ENCODE assay signal across 39 cellular contexts in genomic region chr2:187825-188224, GRCh38.
"Had no signal": no experiment of that assay in that cellular context is flagged by ENCODE, and none has a peak within 500 bp of the region (broad histone marks: within the 10 kb centered on the region; RNA-seq: fewer than 3 reads in every experiment).

No MANE protein-coding gene starts in this region.

- FAIRE-seq: astrocyte, bronchial epithelial cell had no signal

- H3K4me3 ChIP-seq: adrenal gland, ascending aorta, body of pancreas, breast epithelium, cardiac muscle cell had no signal

- DNase-seq: activated effector memory CD4-positive, alpha-beta T cell treated with anti-CD3 and anti-CD28 coated beads, Interleukin-2, amount 50 U/mL, for 16 hours; activated effector memory CD4-positive, alpha-beta T cell treated with Interleukin-2 at 50 U/mL for 16 hours; activated gamma-delta T cell; activated gamma-delta T cell treated with Interleukin-2 at 50 U/mL for 16 hours; activated naive CD4-positive, alpha-beta T cell; activated naive CD4-positive, alpha-beta T cell treated with anti-CD3 and anti-CD28 coated beads, Interleukin-2, amount 10 ng/mL, durations not matched to agents 7 days and 5 days; activated naive CD4-positive, alpha-beta T cell treated with anti-CD3 and anti-CD28 coated beads, Interleukin-2, amount 50 U/mL, for 16 hours; activated naive CD4-positive, alpha-beta T cell treated with Interleukin-2 at 50 U/mL for 16 hours; activated naive CD8-positive, alpha-beta T cell treated with anti-CD3 and anti-CD28 coated beads for 36 hours; activated naive CD8-positive, alpha-beta T cell treated with anti-CD3 and anti-CD28 coated beads, Interleukin-2, amount 10 ng/mL, durations not matched to agents 7 days and 5 days; activated naive CD8-positive, alpha-beta T cell treated with anti-CD3 and anti-CD28 coated beads, Interleukin-2, amount 50 U/mL, for 24 hours; activated T-cell treated with anti-CD3 and anti-CD28 coated beads, Interleukin-2, amount 50 U/mL, for 1 hour; activated T-cell treated with anti-CD3 and anti-CD28 coated beads, Interleukin-2, amount 50 U/mL, for 24 hours; activated T-cell treated with anti-CD3 and anti-CD28 coated beads, Interleukin-2, amount 50 U/mL, for 4 hours; activated T-cell treated with anti-CD3 and anti-CD28 coated beads, Interleukin-2, amount 50 U/mL, for 48 hours; activated T-cell treated with anti-CD3 and anti-CD28 coated beads, Interleukin-2, amount 50 U/mL, for 72 hours; adrenal gland; amniotic stem cell; amygdala; anterior cingulate cortex; aorta; body of pancreas; brain microvascular endothelial cell; caudate nucleus; central memory CD4-positive, alpha-beta T cell; cerebellar nuclear complex had no signal

- H3K27me3 Mint-ChIP-seq: activated naive CD4-positive, alpha-beta T cell treated with anti-CD3 and anti-CD28 coated beads, Interleukin-2, amount 10 ng/mL, durations not matched to agents 7 days and 5 days; activated naive CD4-positive, alpha-beta T cell treated with anti-CD3 and anti-CD28 coated beads, Interleukin-2, amount 50 U/mL, for 24 hours; activated naive CD8-positive, alpha-beta T cell; activated naive CD8-positive, alpha-beta T cell treated with anti-CD3 and anti-CD28 coated beads for 36 hours; activated naive CD8-positive, alpha-beta T cell treated with anti-CD3 and anti-CD28 coated beads, Interleukin-2, amount 10 ng/mL, durations not matched to agents 7 days and 5 days; activated naive CD8-positive, alpha-beta T cell treated with anti-CD3 and anti-CD28 coated beads, Interleukin-2, amount 50 U/mL, for 24 hours; activated T-cell treated with anti-CD3 and anti-CD28 coated beads, Interleukin-2, amount 50 U/mL, for 24 hours had no signal

- H3K27me3 ChIP-seq: adrenal gland, ascending aorta, body of pancreas, brain microvascular endothelial cell, breast epithelium, cardiac muscle cell had no signal

- H3K4me1 ChIP-seq: adrenal gland, ascending aorta, body of pancreas, breast epithelium had no signal

- H3K36me3 ChIP-seq: adrenal gland, ascending aorta, brain microvascular endothelial cell, breast epithelium, cardiac muscle cell had no signal

- H3K36me3 Mint-ChIP-seq: activated naive CD8-positive, alpha-beta T cell treated with anti-CD3 and anti-CD28 coated beads, Interleukin-2, amount 10 ng/mL, durations not matched to agents 7 days and 5 days; brain had no signal

- H3K27ac ChIP-seq: adrenal gland, ascending aorta, body of pancreas, brain microvascular endothelial cell, breast epithelium, cardiac muscle cell had no signal

- H3K4me1 Mint-ChIP-seq: activated naive CD4-positive, alpha-beta T cell treated with anti-CD3 and anti-CD28 coated beads, Interleukin-2, amount 10 ng/mL, durations not matched to agents 7 days and 5 days; activated naive CD8-positive, alpha-beta T cell treated with anti-CD3 and anti-CD28 coated beads, Interleukin-2, amount 10 ng/mL, durations not matched to agents 7 days and 5 days had no signal

- H3K9me3 ChIP-seq: ascending aorta, body of pancreas had no signal

- H3K4me3 Mint-ChIP-seq: activated naive CD4-positive, alpha-beta T cell treated with anti-CD3 and anti-CD28 coated beads, Interleukin-2, amount 10 ng/mL, durations not matched to agents 7 days and 5 days; activated naive CD4-positive, alpha-beta T cell treated with anti-CD3 and anti-CD28 coated beads, Interleukin-2, amount 50 U/mL, for 24 hours; activated naive CD8-positive, alpha-beta T cell; activated naive CD8-positive, alpha-beta T cell treated with anti-CD3 and anti-CD28 coated beads for 36 hours; activated naive CD8-positive, alpha-beta T cell treated with anti-CD3 and anti-CD28 coated beads, Interleukin-2, amount 10 ng/mL, durations not matched to agents 7 days and 5 days; activated naive CD8-positive, alpha-beta T cell treated with anti-CD3 and anti-CD28 coated beads, Interleukin-2, amount 50 U/mL, for 24 hours; activated T-cell treated with anti-CD3 and anti-CD28 coated beads, Interleukin-2, amount 50 U/mL, for 24 hours; activated T-cell treated with anti-CD3 and anti-CD28 coated beads, Interleukin-2, amount 50 U/mL, for 4 hours; activated T-cell treated with anti-CD3 and anti-CD28 coated beads, Interleukin-2, amount 50 U/mL, for 72 hours; activated T-helper 1 cell treated with anti-CD3 and anti-CD28 coated beads, Interleukin-12 subunit alpha, Interleukin-12 subunit beta, Interleukin-2, Interleukin-4 antibody, amounts not matched to agents 30 ng/mL and 10 ng/mL and 1 ng/mL, durations not matched to agents 14 hours and 24 hours and 36 hours; activated T-helper 17 cell treated with anti-CD3 and anti-CD28 coated beads, Interleukin-2, amount 50 U/mL, for 72 hours; brain; central memory CD8-positive, alpha-beta T cell had no signal

- ATAC-seq: activated naive CD4-positive, alpha-beta T cell treated with anti-CD3 and anti-CD28 coated beads, Interleukin-2, amount 50 U/mL, for 72 hours; activated naive CD8-positive, alpha-beta T cell treated with anti-CD3 and anti-CD28 coated beads, Interleukin-2, amount 50 U/mL, for 24 hours; activated T-cell treated with anti-CD3 and anti-CD28 coated beads, Interleukin-2, amount 50 U/mL, for 4 hours; activated T-cell treated with anti-CD3 and anti-CD28 coated beads, Interleukin-2, amount 50 U/mL, for 72 hours; activated T-helper 17 cell treated with anti-CD3 and anti-CD28 coated beads, Interleukin-2, amount 50 U/mL, for 72 hours; body of pancreas had no signal

- H3K27ac Mint-ChIP-seq: activated naive CD4-positive, alpha-beta T cell treated with anti-CD3 and anti-CD28 coated beads, Interleukin-2, amount 10 ng/mL, durations not matched to agents 7 days and 5 days; activated naive CD4-positive, alpha-beta T cell treated with anti-CD3 and anti-CD28 coated beads, Interleukin-2, amount 50 U/mL, for 24 hours; activated naive CD4-positive, alpha-beta T cell treated with anti-CD3 and anti-CD28 coated beads, Interleukin-2, amount 50 U/mL, for 72 hours; activated naive CD8-positive, alpha-beta T cell; activated naive CD8-positive, alpha-beta T cell treated with anti-CD3 and anti-CD28 coated beads for 36 hours; activated naive CD8-positive, alpha-beta T cell treated with anti-CD3 and anti-CD28 coated beads, Interleukin-2, amount 10 ng/mL, durations not matched to agents 7 days and 5 days; activated naive CD8-positive, alpha-beta T cell treated with anti-CD3 and anti-CD28 coated beads, Interleukin-2, amount 50 U/mL, for 24 hours; activated T-cell treated with anti-CD3 and anti-CD28 coated beads, Interleukin-2, amount 50 U/mL, for 24 hours; activated T-cell treated with anti-CD3 and anti-CD28 coated beads, Interleukin-2, amount 50 U/mL, for 72 hours; activated T-helper 1 cell treated with anti-CD3 and anti-CD28 coated beads, Interleukin-12 subunit alpha, Interleukin-12 subunit beta, Interleukin-2, Interleukin-4 antibody, amounts not matched to agents 30 ng/mL and 10 ng/mL and 1 ng/mL, durations not matched to agents 14 hours and 24 hours and 36 hours; activated T-helper 17 cell treated with anti-CD3 and anti-CD28 coated beads, Interleukin-2, amount 50 U/mL, for 72 hours; activated T-helper 2 cell treated with anti-CD3 and anti-CD28 coated beads, Interferon-gamma antibody, Interleukin-2, Interleukin-4, amounts not matched to agents 10 μg/mL and 5 μg/mL and 100 μg/mL, durations not matched to agents 14 hours and 24 hours and 36 hours; brain had no signal
